In the genomic region with DNA sequence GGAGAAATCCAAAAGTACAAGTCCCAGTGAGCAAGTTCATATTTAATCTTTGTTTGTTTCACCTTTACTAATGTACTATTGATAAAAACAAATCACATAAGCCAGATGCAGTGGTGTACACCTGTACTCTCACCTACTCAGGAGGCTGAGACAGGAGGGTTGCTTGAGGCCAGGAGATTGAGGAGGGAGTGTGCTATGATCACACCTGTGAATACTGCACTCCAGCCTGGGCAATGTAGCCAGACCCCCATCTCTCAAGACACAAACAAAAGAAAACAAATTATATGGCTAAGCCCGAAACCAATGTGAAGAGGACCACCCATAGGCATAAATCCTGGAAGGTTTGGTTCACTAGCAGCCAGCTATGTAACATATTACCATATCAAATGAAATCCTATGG, we compare ENCODE assay signal across 19 cellular contexts. TPM values are rescaled to one million over a fixed set of nuclear protein-coding genes. Genes with fewer than 3 reads are reported as not detected.
DNase-seq lines count a peak whose midpoint lies in the region; ATAC-seq and TF ChIP-seq lines count a peak whose summit lies in the region.
"Had no signal": no experiment of that assay in that cellular context is flagged by ENCODE, and none has a peak within 500 bp of the region (broad histone marks: within the 10 kb centered on the region; RNA-seq: fewer than 3 reads in every experiment).

No MANE protein-coding gene starts in this region.

- intact Hi-C loops in activated CD4-positive, alpha-beta T cell treated with anti-CD3 and anti-CD28 coated beads, Interleukin-2, amount 10 ng/mL, durations not matched to agents 24 days and 14 days (cut with micrococcal nuclease), result no loop called here

- no peak for TF ChIP-seq CTCF in GM23338 (conservative IDR thresholded peaks at IDR 0.05; ENCODE audit: low read depth in 2 of 2)
- TF ChIP-seq CTCF in WTC11 (IDR thresholded peaks at IDR 0.05), result no peak
- TF ChIP-seq CTCF in mesothelial cell of epicardium (IDR thresholded peaks at IDR 0.05; ENCODE audit: unreplicated experiment), result no peak
- TF ChIP-seq CTCF in tibial nerve (IDR thresholded peaks at IDR 0.05), result no peak

- no peaks in the 10 kb centered on the region for H4K20me1 ChIP-seq in GM23338 (replicated peaks; ENCODE audit: insufficient read depth)
- H4K20me1 ChIP-seq: BLaER1 had no signal

- no peaks in the 10 kb centered on the region for H3K36me3 Mint-ChIP-seq in activated CD4-positive, alpha-beta T cell treated with anti-CD3 and anti-CD28 coated beads, Interleukin-2, amount 10 ng/mL, durations not matched to agents 24 days and 14 days (ENCODE audit: low read depth)
- H3K36me3 Mint-ChIP-seq in GM23338 (ENCODE audit: low read depth) (peaks cover 3% of the 10 kb centered on the region; the same call in 2 of the 3 replicates), WTC11 (peaks cover 7% of the 10 kb centered on the region), mesothelial cell of epicardium (no peaks in the 10 kb centered on the region)
- H3K36me3 Mint-ChIP-seq in stimulated activated memory B cell treated with anti-CD40 and anti-IgM and Interleukin-4, amounts not matched to agents 10 μg/mL and 1 μg/mL and 100 μg/mL, for 72 hours, result no peaks in the 10 kb centered on the region
- H3K36me3 Mint-ChIP-seq: CD4-positive, CD25-positive, alpha-beta regulatory T cell; CD8-positive, alpha-beta T cell had no signal

- no peak overlapping the region for H3K4me3 Mint-ChIP-seq in activated CD4-positive, alpha-beta T cell treated with anti-CD3 and anti-CD28 coated beads, Interleukin-2, amount 10 ng/mL, durations not matched to agents 24 days and 14 days
- H3K4me3 Mint-ChIP-seq in GM23338 (no peak overlapping the region), WTC11 (no peak overlapping the region), mesothelial cell of epicardium (no peak overlapping the region)
- no peak overlapping the region for H3K4me3 Mint-ChIP-seq in stimulated activated memory B cell treated with anti-CD40 and anti-IgM and Interleukin-4, amounts not matched to agents 10 μg/mL and 1 μg/mL and 100 μg/mL, for 72 hours
- H3K4me3 Mint-ChIP-seq: B cell; CD4-positive, CD25-positive, alpha-beta regulatory T cell; CD8-positive, alpha-beta T cell; H9 had no signal

- H3K27me3 Mint-ChIP-seq in activated CD4-positive, alpha-beta T cell treated with anti-CD3 and anti-CD28 coated beads, Interleukin-2, amount 10 ng/mL, durations not matched to agents 24 days and 14 days, result peaks cover 12% of the 10 kb centered on the region
- peaks cover 2% of the 10 kb centered on the region for H3K27me3 Mint-ChIP-seq in GM23338 (ENCODE audit: insufficient read depth, low read depth, poor library complexity)
- H3K27me3 Mint-ChIP-seq in WTC11 (ENCODE audit: low read depth), result no peaks in the 10 kb centered on the region; the same call in 1 of the 2 replicates
- H3K27me3 Mint-ChIP-seq in stimulated activated memory B cell treated with anti-CD40 and anti-IgM and Interleukin-4, amounts not matched to agents 10 μg/mL and 1 μg/mL and 100 μg/mL, for 72 hours, result no peaks in the 10 kb centered on the region
- H3K27me3 Mint-ChIP-seq in mesothelial cell of epicardium (ENCODE audit: low read depth), result peaks cover 3% of the 10 kb centered on the region
- H3K27me3 Mint-ChIP-seq: B cell had no signal

- H2AFZ ChIP-seq in GM23338, result peak overlapping the region; percentile 4; the same call in 1 of the 2 replicates

- ATAC-seq in GM23338 (no peak), WTC11 (no peak; the same call in 1 of the 2 replicates)
- ATAC-seq in stimulated activated memory B cell treated with anti-CD40 and anti-IgM and Interleukin-4, amounts not matched to agents 10 μg/mL and 1 μg/mL and 100 μg/mL, for 72 hours, result no peak
- ATAC-seq: CD8-positive, alpha-beta T cell; HCT116 had no signal

- H3K9me3 ChIP-seq in tibial nerve, result peaks cover 0 to 13% (median 0%) of the 10 kb centered on the region in 4 donors

- H3K4me1 ChIP-seq in GM23338 (ENCODE audit: insufficient read depth), result 0 out of 2 replicates have a peak, but pooled peaks cover 5% of the 10 kb centered on the region
- H3K4me1 ChIP-seq in tibial nerve, result no peaks in the 10 kb centered on the region
- H3K4me1 ChIP-seq: BLaER1 had no signal

- peaks cover 11% of the 10 kb centered on the region for H3K9me3 Mint-ChIP-seq in activated CD4-positive, alpha-beta T cell treated with anti-CD3 and anti-CD28 coated beads, Interleukin-2, amount 10 ng/mL, durations not matched to agents 24 days and 14 days
- H3K9me3 Mint-ChIP-seq in GM23338 (peaks cover 7% of the 10 kb centered on the region), WTC11 (peaks cover 17% of the 10 kb centered on the region), mesothelial cell of epicardium (peaks cover 4% of the 10 kb centered on the region)
- no peaks in the 10 kb centered on the region for H3K9me3 Mint-ChIP-seq in stimulated activated memory B cell treated with anti-CD40 and anti-IgM and Interleukin-4, amounts not matched to agents 10 μg/mL and 1 μg/mL and 100 μg/mL, for 72 hours

- H3K4me2 ChIP-seq in GM23338, result no peak overlapping the region; the same call in 1 of the 2 replicates
- H3K4me2 ChIP-seq: BLaER1 had no signal

- DNase-seq in activated CD4-positive, alpha-beta T cell treated with anti-CD3 and anti-CD28 coated beads, Interleukin-2, amount 10 ng/mL, durations not matched to agents 24 days and 14 days, result peak; percentile 39
- no peak for DNase-seq in activated CD4-positive, alpha-beta T cell treated with anti-CD3 and anti-CD28 coated beads, Interleukin-2, amount 50 U/mL, for 4 hours
- DNase-seq in GM23338 (ENCODE audit: low spot score) (no peak), WTC11 (ENCODE audit: low spot score) (no peak), NCI-H2081 (lab: John Stamatoyannopoulos, UW) (no peak), mesothelial cell of epicardium (ENCODE audit: low spot score in 2 of 2, unreplicated experiment in 2 of 2) (no peak), tibial nerve (ENCODE audit: low spot score in 2 of 2) (no peak)
- DNase-seq: CD4-positive, CD25-positive, alpha-beta regulatory T cell; CD8-positive, alpha-beta T cell; DMS53; DMS79 treated with DMSO at 0.1 percent for 48 hours; GF-D8; H9 had no signal

- H3K9me2 ChIP-seq in GM23338 (ENCODE audit: insufficient read depth), result no peaks in the 10 kb centered on the region

- no peaks in the 10 kb centered on the region for H3K79me2 ChIP-seq in GM23338 (replicated peaks; ENCODE audit: insufficient read depth)

- no peak overlapping the region for H3K27ac Mint-ChIP-seq in activated CD4-positive, alpha-beta T cell treated with anti-CD3 and anti-CD28 coated beads, Interleukin-2, amount 10 ng/mL, durations not matched to agents 24 days and 14 days
- H3K27ac Mint-ChIP-seq in GM23338 (no peak overlapping the region), WTC11 (no peak overlapping the region), mesothelial cell of epicardium (no peak overlapping the region)
- peak overlapping the region; percentile 17 for H3K27ac Mint-ChIP-seq in stimulated activated memory B cell treated with anti-CD40 and anti-IgM and Interleukin-4, amounts not matched to agents 10 μg/mL and 1 μg/mL and 100 μg/mL, for 72 hours
- H3K27ac Mint-ChIP-seq: B cell; CD8-positive, alpha-beta T cell had no signal

- CTCF ChIA-PET in WTC11 (lab: Charles Lee), result interaction anchor here (1.4 kb wide), 1 partner anchor 203 kb away, joined by 3 read pairs; no protein-coding TSS in a partner anchor

- H3K27ac ChIP-seq in GM23338 (ENCODE audit: low read depth) (no peak overlapping the region), tibial nerve (no peak overlapping the region)
- H3K27ac ChIP-seq: 22Rv1, BLaER1, C4-2B had no signal

- no peaks in the 10 kb centered on the region for H3K36me3 ChIP-seq in GM23338 (ENCODE audit: insufficient read depth)
- no peaks in the 10 kb centered on the region for H3K36me3 ChIP-seq in tibial nerve
- H3K36me3 ChIP-seq: BLaER1 had no signal

- no peak for TF ChIP-seq EP300 in tibial nerve (IDR thresholded peaks at IDR 0.05)

- H3K27me3 ChIP-seq in GM23338 (ENCODE audit: insufficient read depth), result no peaks in the 10 kb centered on the region
- no peaks in the 10 kb centered on the region for H3K27me3 ChIP-seq in tibial nerve
- H3K27me3 ChIP-seq: BLaER1 had no signal

- H3K4me3 ChIP-seq in GM23338, result no peak overlapping the region
- H3K4me3 ChIP-seq in tibial nerve, result no peak overlapping the region
- H3K4me3 ChIP-seq: BLaER1 had no signal

- POLR2A ChIA-PET in WTC11 (lab: Charles Lee), result no interaction called here

- no peaks in the 10 kb centered on the region for H3F3A ChIP-seq in GM23338 (replicated peaks; ENCODE audit: low read depth)

- no peaks in the 10 kb centered on the region for H3K4me1 Mint-ChIP-seq in activated CD4-positive, alpha-beta T cell treated with anti-CD3 and anti-CD28 coated beads, Interleukin-2, amount 10 ng/mL, durations not matched to agents 24 days and 14 days
- H3K4me1 Mint-ChIP-seq in GM23338 (peaks cover 7% of the 10 kb centered on the region; the same call in 2 of the 3 replicates), WTC11 (peaks cover 8% of the 10 kb centered on the region), mesothelial cell of epicardium (no peaks in the 10 kb centered on the region)
- H3K4me1 Mint-ChIP-seq in stimulated activated memory B cell treated with anti-CD40 and anti-IgM and Interleukin-4, amounts not matched to agents 10 μg/mL and 1 μg/mL and 100 μg/mL, for 72 hours, result no peaks in the 10 kb centered on the region

- WGBS in tibial nerve, 2 donors, result 74 to 95% methylated on average over 1 of the region's 1 CpG

- TF ChIP-seq POLR2A in tibial nerve (IDR thresholded peaks at IDR 0.05), result no peak

TF ChIP-seq in GM23338, 12 proteins besides CTCF, POLR2A, EP300 and RAD21 (continues in another document):
- no peak for TF ChIP-seq EZH2phosphoT487 (IDR thresholded peaks at IDR 0.05; ENCODE audit: unreplicated experiment)
- TF ChIP-seq NANOG (IDR thresholded peaks at IDR 0.05; ENCODE audit: borderline replicate concordance), result no peak
- TF ChIP-seq EZH2 (IDR thresholded peaks at IDR 0.05; ENCODE audit: low read depth, unreplicated experiment), result no peak

TF ChIP-seq in WTC11, 78 proteins besides CTCF, POLR2A, EP300 and RAD21:
- TF ChIP-seq ZNF121 (CRISPR knock-in tag; IDR thresholded peaks at IDR 0.05), result peak; percentile 98
- no peak for TF ChIP-seq KAT7 (CRISPR knock-in tag; IDR thresholded peaks at IDR 0.05; ENCODE audit: borderline replicate concordance)

RNA-seq across cellular contexts. Expression of a gene that starts 9.6 kb away (rescaled TPM):
- 48.4 and 49.5 TPM in 2 replicates for total RNA-seq in activated CD4-positive, alpha-beta T cell treated with anti-CD3 and anti-CD28 coated beads, Interleukin-2, amount 10 ng/mL, durations not matched to agents 24 days and 14 days
- 32.6 and 36.2 TPM in 2 replicates for total RNA-seq in GM23338 (2014; rRNA removed; shearing (Covaris generic))
- 11.9 and 12.1 TPM in 2 replicates for polyA plus RNA-seq in GM23338 (2016; fragmentation: Nextera tagmentation; extraction: Ambion mirVana)
- total RNA-seq in WTC11 (2021) (35.4 to 40.9 TPM (median 37.2 TPM) in 3 replicates), mesothelial cell of epicardium (49.8 to 58.1 TPM (median 53.3 TPM) in 3 replicates), tibial nerve (10 to 100 TPM; 46.8 to 63.8 (median 55.7) TPM)
